8 cellular contexts compared by ENCODE assay signal in genomic region chr11:9002920-9003572, GRCh38. TPM values are rescaled to one million over a fixed set of nuclear protein-coding genes. Genes with fewer than 3 reads are reported as not detected.
DNase-seq lines count a peak whose midpoint lies in the region; ATAC-seq, FAIRE-seq and TF ChIP-seq lines count a peak whose summit lies in the region.

No MANE protein-coding gene starts in this region.

- no peaks in the 10 kb centered on the region for H3K9me3 Mint-ChIP-seq in activated CD4-positive, alpha-beta memory T cell treated with anti-CD3 and anti-CD28 coated beads, Interleukin-2, amount 10 ng/mL, durations not matched to agents 7 days and 5 days
- no peaks in the 10 kb centered on the region for H3K9me3 Mint-ChIP-seq in stimulated activated naive CD8-positive, alpha-beta T cell treated with anti-CD3 and anti-CD28 coated beads, Interleukin-15, amount 100 ng/mL, for 72 hours

- FAIRE-seq in GM12891 (lab: Jason Lieb, UNC), result no peak

- H3K9me3 ChIP-seq in iPS-18c (ENCODE audit: control insufficient read depth, insufficient read depth, low read length), result no peaks in the 10 kb centered on the region

- peak overlapping the region; percentile 64 for H3K4me3 Mint-ChIP-seq in activated CD4-positive, alpha-beta memory T cell treated with anti-CD3 and anti-CD28 coated beads, Interleukin-2, amount 10 ng/mL, durations not matched to agents 7 days and 5 days
- peak overlapping the region; percentile 83 for H3K4me3 Mint-ChIP-seq in stimulated activated naive CD8-positive, alpha-beta T cell treated with anti-CD3 and anti-CD28 coated beads, Interleukin-15, amount 100 ng/mL, for 72 hours

- POLR2A ChIA-PET in activated CD4-positive, alpha-beta memory T cell treated with anti-CD3 and anti-CD28 coated beads, Interleukin-2, amount 10 ng/mL, durations not matched to agents 7 days and 5 days (lab: Charles Lee), result interaction anchor here (0.7 to 1.3 kb wide), 3 partner anchors 13 to 458 kb away, joined by 3 to 4 read pairs (median 4); partner anchors contain the start of gene ZNF143

- peaks cover 27% of the 10 kb centered on the region for H3K4me1 Mint-ChIP-seq in activated CD4-positive, alpha-beta memory T cell treated with anti-CD3 and anti-CD28 coated beads, Interleukin-2, amount 10 ng/mL, durations not matched to agents 7 days and 5 days
- H3K4me1 Mint-ChIP-seq in stimulated activated naive CD8-positive, alpha-beta T cell treated with anti-CD3 and anti-CD28 coated beads, Interleukin-15, amount 100 ng/mL, for 72 hours, result peaks cover 27% of the 10 kb centered on the region

- ATAC-seq in stimulated activated naive CD8-positive, alpha-beta T cell treated with anti-CD3 and anti-CD28 coated beads, Interleukin-15, amount 100 ng/mL, for 72 hours, result no peak

- no peak overlapping the region for H3K27ac Mint-ChIP-seq in activated CD4-positive, alpha-beta memory T cell treated with anti-CD3 and anti-CD28 coated beads, Interleukin-2, amount 10 ng/mL, durations not matched to agents 7 days and 5 days
- H3K27ac Mint-ChIP-seq in stimulated activated naive CD8-positive, alpha-beta T cell treated with anti-CD3 and anti-CD28 coated beads, Interleukin-15, amount 100 ng/mL, for 72 hours, result peak overlapping the region; percentile 37 to 83

- CTCF ChIA-PET in activated CD4-positive, alpha-beta memory T cell treated with anti-CD3 and anti-CD28 coated beads, Interleukin-2, amount 10 ng/mL, durations not matched to agents 7 days and 5 days (lab: Charles Lee), result interaction anchor here (0.9 to 4.9 kb wide), 5 partner anchors 12 to 135 kb away, joined by 3 to 22 read pairs (median 3); no protein-coding TSS in a partner anchor

- peak; percentile 23 for DNase-seq in activated CD8-positive, alpha-beta memory T cell treated with anti-CD3 and anti-CD28 coated beads, Interleukin-2, amount 50 U/mL, for 4 hours
- no peak for DNase-seq in activated CD8-positive, alpha-beta memory T cell treated with anti-CD3 and anti-CD28 coated beads for 24 hours
- DNase-seq in activated CD4-positive, alpha-beta memory T cell treated with anti-CD3 and anti-CD28 coated beads, Interleukin-2, amount 10 ng/mL, durations not matched to agents 7 days and 5 days, result no peak
- no peak for DNase-seq in stimulated activated naive CD8-positive, alpha-beta T cell treated with anti-CD3 and anti-CD28 coated beads, Interleukin-15, amount 100 ng/mL, for 72 hours
- DNase-seq in 8988T (no peak), GM12891 (ENCODE audit: insufficient read length, low spot score) (no peak), SIG-M5 (lab: John Stamatoyannopoulos, UW) (no peak)

- H3K36me3 Mint-ChIP-seq in activated CD4-positive, alpha-beta memory T cell treated with anti-CD3 and anti-CD28 coated beads, Interleukin-2, amount 10 ng/mL, durations not matched to agents 7 days and 5 days (ENCODE audit: low read depth), result no peaks in the 10 kb centered on the region

- H3K4me3 ChIP-seq in iPS-18c (ENCODE audit: insufficient read depth, low read depth, low read length), result peak overlapping the region; percentile 72

- peaks cover 52% of the 10 kb centered on the region for H3K27me3 Mint-ChIP-seq in activated CD4-positive, alpha-beta memory T cell treated with anti-CD3 and anti-CD28 coated beads, Interleukin-2, amount 10 ng/mL, durations not matched to agents 7 days and 5 days
- H3K27me3 Mint-ChIP-seq in stimulated activated naive CD8-positive, alpha-beta T cell treated with anti-CD3 and anti-CD28 coated beads, Interleukin-15, amount 100 ng/mL, for 72 hours, result peaks cover 68% of the 10 kb centered on the region

- no peak for TF ChIP-seq POLR2A in GM12891 (IDR thresholded peaks at IDR 0.05; ENCODE audit: low read depth, low read length)

TF ChIP-seq in GM12891, 5 proteins besides CTCF, POLR2A, EP300 and RAD21:
- TF ChIP-seq POLR2AphosphoS5 (IDR thresholded peaks at IDR 0.05; ENCODE audit: low read depth, low read length), result no peak

RNA-seq across cellular contexts. Expression of gene NRIP3, which starts 0.8 kb away (rescaled TPM):
- 1 to 10 TPM; 1.9 to 2.4 TPM for total RNA-seq in activated CD4-positive, alpha-beta memory T cell treated with anti-CD3 and anti-CD28 coated beads, Interleukin-2, amount 10 ng/mL, durations not matched to agents 7 days and 5 days
- 0.06 TPM for polyA plus RNA-seq in GM12891 (2012; ENCODE audit: low read depth, missing spikeins)

RNA-seq across cellular contexts. Expression of gene TMEM9B, which starts 38.8 kb away (rescaled TPM):
- total RNA-seq in activated CD4-positive, alpha-beta memory T cell treated with anti-CD3 and anti-CD28 coated beads, Interleukin-2, amount 10 ng/mL, durations not matched to agents 7 days and 5 days, result 10 to 100 TPM; 34.2 to 34.8 TPM
- polyA plus RNA-seq in GM12891 (2012; ENCODE audit: low read depth, missing spikeins), result 21.1 TPM
